20 cellular contexts compared by ENCODE assay signal in genomic region chr11:2406476-2406875, GRCh38. TPM values are rescaled to one million over a fixed set of nuclear protein-coding genes. Genes with fewer than 3 reads are reported as not detected.
DNase-seq lines count a peak whose midpoint lies in the region; ATAC-seq, FAIRE-seq and TF ChIP-seq lines count a peak whose summit lies in the region.
"Had no signal": no experiment of that assay in that cellular context is flagged by ENCODE, and none has a peak within 500 bp of the region (broad histone marks: within the 10 kb centered on the region; RNA-seq: fewer than 3 reads in every experiment).

No MANE protein-coding gene starts in this region.

- H3K4me3 Mint-ChIP-seq in activated naive CD4-positive, alpha-beta T cell treated with anti-CD3 and anti-CD28 coated beads, Interleukin-2, amount 50 U/mL, for 24 hours: no peak overlapping the region
- H3K4me3 Mint-ChIP-seq in activated naive CD4-positive, alpha-beta T cell treated with anti-CD3 and anti-CD28 coated beads, Interleukin-2, amount 10 ng/mL, durations not matched to agents 7 days and 5 days: no peak overlapping the region
- H3K4me3 Mint-ChIP-seq in nephron progenitor cell (peak overlapping the region; percentile 33), T-cell (no peak overlapping the region)
- no peak overlapping the region for H3K4me3 Mint-ChIP-seq in stimulated activated effector memory CD8-positive, alpha-beta T cell treated with anti-CD3 and anti-CD28 coated beads, Interleukin-12 subunit alpha, Interleukin-12 subunit beta, amount 100 ng/mL, for 72 hours

- ATAC-seq in K562: no peak
- no peak for ATAC-seq in stimulated activated effector memory CD8-positive, alpha-beta T cell treated with anti-CD3 and anti-CD28 coated beads, Interleukin-12 subunit alpha, Interleukin-12 subunit beta, amount 100 ng/mL, for 72 hours
- ATAC-seq in GM19023 (IDR thresholded peaks at IDR 0.05; ENCODE audit: unreplicated experiment): no peak
- no peak for ATAC-seq in T-cell (replicated peaks in 1 of 4)
- ATAC-seq in activated CD4-positive, CD25-positive, alpha-beta regulatory T cell treated with anti-CD3 and anti-CD28 coated beads, Interleukin-2, amount 50 U/mL, for 24 hours: no peak
- ATAC-seq: GM12878 had no signal

- DNase-seq in activated naive CD4-positive, alpha-beta T cell treated with anti-CD3 and anti-CD28 coated beads, Interleukin-2, amount 10 ng/mL, durations not matched to agents 7 days and 5 days: no peak
- no peak for DNase-seq in K562 (ENCODE audit: extremely low read depth in 1 of 4, low spot score in 3 of 4)
- DNase-seq in nephron progenitor cell: no peak
- DNase-seq in stimulated activated effector memory CD8-positive, alpha-beta T cell treated with anti-CD3 and anti-CD28 coated beads, Interleukin-12 subunit alpha, Interleukin-12 subunit beta, amount 100 ng/mL, for 72 hours (ENCODE audit: low spot score in 2 of 2): no peak
- DNase-seq in T-cell: no peak
- DNase-seq: ACHN; Calu3; CD4-positive, CD25-positive, alpha-beta regulatory T cell; DMS 273 treated with DMSO at 0.1 percent for 48 hours; GOT3; IMR-90 had no signal

- no peak for TF ChIP-seq POLR2A in K562 (conservative IDR thresholded peaks at IDR 0.05)

- TF ChIP-seq EP300 in K562 (IDR thresholded peaks at IDR 0.05; ENCODE audit: low read length): no peak

- BruUV-seq in K562 (replicated peaks; lab: Mats Ljungman, UMichigan): no TSS peak

- peaks cover 21 to 50% of the 10 kb centered on the region in 2 experiments; a peak in 4 of 5 replicates for H3K27me3 ChIP-seq in K562 (ENCODE audit: control insufficient read depth in 2 of 2, insufficient read depth in 2 of 2, low read length in 2 of 2)

- no peak for FAIRE-seq in K562 (lab: Jason Lieb, UNC)
- FAIRE-seq: GM12878, GM18507 had no signal

- no peak overlapping the region; a peak in 1 of 4 replicates for H3K9ac ChIP-seq in K562 (ENCODE audit: insufficient read depth in 1 of 2, low read depth in 2 of 2, low read length in 2 of 2)

- intact Hi-C loops in K562 (cut with micrococcal nuclease): no loop called here

- H3K4me2 ChIP-seq in K562 (ENCODE audit: insufficient read depth, low read length): no peak overlapping the region
- H3K4me2 ChIP-seq: BLaER1 treated with 17β-estradiol and CSF1 and Interleukin-3, amounts not matched to agents 10 nM and 100 nM had no signal

- H4K20me1 ChIP-seq in K562 (replicated peaks; ENCODE audit: control insufficient read depth, insufficient read depth, low read length): peaks cover 3% of the 10 kb centered on the region; the same call in 1 of the 2 replicates

- no peaks in the 10 kb centered on the region for H3K36me3 Mint-ChIP-seq in activated naive CD4-positive, alpha-beta T cell treated with anti-CD3 and anti-CD28 coated beads, Interleukin-2, amount 50 U/mL, for 24 hours
- H3K36me3 Mint-ChIP-seq in activated naive CD4-positive, alpha-beta T cell treated with anti-CD3 and anti-CD28 coated beads, Interleukin-2, amount 10 ng/mL, durations not matched to agents 7 days and 5 days: peaks cover 8% of the 10 kb centered on the region
- H3K36me3 Mint-ChIP-seq in nephron progenitor cell (ENCODE audit: low read depth): no peaks in the 10 kb centered on the region
- peaks cover 37% of the 10 kb centered on the region for H3K36me3 Mint-ChIP-seq in stimulated activated effector memory CD8-positive, alpha-beta T cell treated with anti-CD3 and anti-CD28 coated beads, Interleukin-12 subunit alpha, Interleukin-12 subunit beta, amount 100 ng/mL, for 72 hours
- H3K36me3 Mint-ChIP-seq in T-cell: peaks cover 5% of the 10 kb centered on the region
- H3K36me3 Mint-ChIP-seq: CD4-positive, CD25-positive, alpha-beta regulatory T cell had no signal

- CTCF ChIA-PET in activated naive CD4-positive, alpha-beta T cell treated with anti-CD3 and anti-CD28 coated beads, Interleukin-2, amount 10 ng/mL, durations not matched to agents 7 days and 5 days (lab: Charles Lee): no interaction called here
- CTCF ChIA-PET in K562 (lab: Yijun Ruan, JAX; ENCODE audit: low intra/inter-chr PET ratio) (no interaction called here), T-cell (lab: Charles Lee) (no interaction called here)

- H3K27me3 Mint-ChIP-seq in activated naive CD4-positive, alpha-beta T cell treated with anti-CD3 and anti-CD28 coated beads, Interleukin-2, amount 50 U/mL, for 24 hours: no peaks in the 10 kb centered on the region
- no peaks in the 10 kb centered on the region for H3K27me3 Mint-ChIP-seq in activated naive CD4-positive, alpha-beta T cell treated with anti-CD3 and anti-CD28 coated beads, Interleukin-2, amount 10 ng/mL, durations not matched to agents 7 days and 5 days
- H3K27me3 Mint-ChIP-seq in nephron progenitor cell (ENCODE audit: low read depth, poor library complexity): peaks cover 5% of the 10 kb centered on the region
- H3K27me3 Mint-ChIP-seq in T-cell: no peaks in the 10 kb centered on the region
- H3K27me3 Mint-ChIP-seq: CD4-positive, CD25-positive, alpha-beta regulatory T cell had no signal

- H3K9me3 ChIP-seq in K562 (replicated peaks; ENCODE audit: control insufficient read depth, insufficient read depth, low read depth, low read length): no peaks in the 10 kb centered on the region
- H3K9me3 ChIP-seq: BLaER1 treated with 17β-estradiol and CSF1 and Interleukin-3, amounts not matched to agents 10 nM and 100 nM; HAP-1 had no signal

- POLR2A ChIA-PET in K562 (lab: Yijun Ruan, JAX): interaction anchor here (0.6 kb wide), 1 partner anchor 46 kb away, joined by 3 read pairs; no protein-coding TSS in a partner anchor
- POLR2A ChIA-PET in T-cell (lab: Charles Lee): no interaction called here

- peaks cover 21% of the 10 kb centered on the region; the same call in 1 of the 3 replicates for H3K36me3 ChIP-seq in K562 (ENCODE audit: control insufficient read depth, insufficient read depth, low read length)

- H3K27ac ChIP-seq in K562 (ENCODE audit: extremely low read depth, low read depth, low read length): no peak overlapping the region
- H3K27ac ChIP-seq: BLaER1 treated with 17β-estradiol and CSF1 and Interleukin-3, amounts not matched to agents 10 nM and 100 nM had no signal

- peak overlapping the region; percentile 52 for H3K27ac Mint-ChIP-seq in activated naive CD4-positive, alpha-beta T cell treated with anti-CD3 and anti-CD28 coated beads, Interleukin-2, amount 50 U/mL, for 24 hours
- H3K27ac Mint-ChIP-seq in activated naive CD4-positive, alpha-beta T cell treated with anti-CD3 and anti-CD28 coated beads, Interleukin-2, amount 10 ng/mL, durations not matched to agents 7 days and 5 days: no peak overlapping the region
- H3K27ac Mint-ChIP-seq in nephron progenitor cell (no peak overlapping the region), T-cell (no peak overlapping the region)
- H3K27ac Mint-ChIP-seq in stimulated activated effector memory CD8-positive, alpha-beta T cell treated with anti-CD3 and anti-CD28 coated beads, Interleukin-12 subunit alpha, Interleukin-12 subunit beta, amount 100 ng/mL, for 72 hours: peak overlapping the region; percentile 61
- H3K27ac Mint-ChIP-seq: CD4-positive, CD25-positive, alpha-beta regulatory T cell had no signal

- H3K79me2 ChIP-seq in K562 (ENCODE audit: control insufficient read depth, insufficient read depth, low read length): peaks cover 11% of the 10 kb centered on the region

- no peak for TF ChIP-seq RAD21 in K562 (CRISPR knock-in tag; conservative IDR thresholded peaks at IDR 0.05 in 1 of 2, IDR thresholded peaks at IDR 0.05 in 1 of 2)

- TF ChIP-seq CTCF in K562 (IDR thresholded peaks at IDR 0.05 in 2 of 3, conservative IDR thresholded peaks at IDR 0.05 in 1 of 3; ENCODE audit: insufficient read depth in 2 of 3, low read depth in 1 of 3, low read length in 3 of 3) (no peak), nephron progenitor cell (IDR thresholded peaks at IDR 0.05) (no peak)

- WGBS in K562 (ENCODE audit: insufficient coverage, low coverage, missing lambda C conversion rate): 27% methylated on average over 14 of the region's 15 CpGs

- H3K4me1 Mint-ChIP-seq in activated naive CD4-positive, alpha-beta T cell treated with anti-CD3 and anti-CD28 coated beads, Interleukin-2, amount 50 U/mL, for 24 hours: peaks cover 6% of the 10 kb centered on the region
- peaks cover 7% of the 10 kb centered on the region for H3K4me1 Mint-ChIP-seq in activated naive CD4-positive, alpha-beta T cell treated with anti-CD3 and anti-CD28 coated beads, Interleukin-2, amount 10 ng/mL, durations not matched to agents 7 days and 5 days
- H3K4me1 Mint-ChIP-seq in nephron progenitor cell (peaks cover 76% of the 10 kb centered on the region), T-cell (peaks cover 4 to 13% (median 12%) of the 10 kb centered on the region in 3 donors)
- peaks cover 21% of the 10 kb centered on the region for H3K4me1 Mint-ChIP-seq in stimulated activated effector memory CD8-positive, alpha-beta T cell treated with anti-CD3 and anti-CD28 coated beads, Interleukin-12 subunit alpha, Interleukin-12 subunit beta, amount 100 ng/mL, for 72 hours

- no peak overlapping the region for H3K4me3 ChIP-seq in K562
- H3K4me3 ChIP-seq: BLaER1 treated with 17β-estradiol and CSF1 and Interleukin-3, amounts not matched to agents 10 nM and 100 nM; GM12878; HAP-1 had no signal

- no peaks in the 10 kb centered on the region for H3K9me3 Mint-ChIP-seq in activated naive CD4-positive, alpha-beta T cell treated with anti-CD3 and anti-CD28 coated beads, Interleukin-2, amount 50 U/mL, for 24 hours
- no peaks in the 10 kb centered on the region for H3K9me3 Mint-ChIP-seq in activated naive CD4-positive, alpha-beta T cell treated with anti-CD3 and anti-CD28 coated beads, Interleukin-2, amount 10 ng/mL, durations not matched to agents 7 days and 5 days
- H3K9me3 Mint-ChIP-seq in nephron progenitor cell: no peaks in the 10 kb centered on the region
- H3K9me3 Mint-ChIP-seq in stimulated activated effector memory CD8-positive, alpha-beta T cell treated with anti-CD3 and anti-CD28 coated beads, Interleukin-12 subunit alpha, Interleukin-12 subunit beta, amount 100 ng/mL, for 72 hours: no peaks in the 10 kb centered on the region
- H3K9me3 Mint-ChIP-seq in T-cell: no peaks in the 10 kb centered on the region
- H3K9me3 Mint-ChIP-seq: CD4-positive, CD25-positive, alpha-beta regulatory T cell had no signal

- peaks cover 4 to 77% of the 10 kb centered on the region in 2 experiments; a peak in 3 of 5 replicates for H3K4me1 ChIP-seq in K562 (replicated peaks in 1 of 2; ENCODE audit: control insufficient read depth in 2 of 2, insufficient read depth in 2 of 2, low read length in 2 of 2)
- H3K4me1 ChIP-seq: HAP-1 had no signal

- H3K9me1 ChIP-seq in K562 (ENCODE audit: control insufficient read depth, insufficient read depth, low read length): no peaks in the 10 kb centered on the region

- in situ Hi-C loops in K562 (cut with MboI): no loop called here

- H2AFZ ChIP-seq in K562 (ENCODE audit: low read depth, low read length): no peak overlapping the region

RNA-seq across cellular contexts. Expression of gene TSSC4, which starts 5.9 kb away (rescaled TPM):
- total RNA-seq in K562 (2011; cell fraction: chromatin; rRNA removed; ENCODE audit: low replicate concordance): 7.2 and 32.5 TPM in 2 replicates
- total RNA-seq in K562 (2011; cell fraction: nucleolus; rRNA removed): 37.2 and 47.1 TPM in 2 replicates
- total RNA-seq in K562 (2011; cell fraction: nucleoplasm; rRNA removed): 21.3 and 24.4 TPM in 2 replicates
- 53.4 and 63.9 TPM in 2 replicates for total RNA-seq in K562 (2014; rRNA removed)
- 3.7 and 4.7 TPM in 2 replicates for total RNA-seq in K562 (2014; rRNA removed; fragmentation: Illumina TruSeq; extraction: Trizol)
- 35.3 and 35.5 TPM in 2 replicates for total RNA-seq in K562 (2015; rRNA removed; fragmentation: Illumina TruSeq; extraction: Trizol)
- 49.0 and 54.2 TPM in 2 replicates for total RNA-seq in K562 (2021)
- 11.0 and 16.2 TPM in 2 replicates for polyA plus RNA-seq in K562 (2011; rRNA removed)
- 17.0 and 45.2 TPM in 2 replicates for polyA plus RNA-seq in K562 (2011; cell fraction: cytosol; rRNA removed)
- 24.0 and 35.2 TPM in 2 replicates for polyA plus RNA-seq in K562 (2011; cell fraction: nucleus; rRNA removed)
- 37.3 and 42.1 TPM in 2 replicates for polyA plus RNA-seq in K562 (2012)
- polyA plus RNA-seq in K562 (2014; fragmentation: Illumina TruSeq; extraction: Trizol): 6.2 and 22.8 TPM in 2 replicates
- polyA plus RNA-seq in K562 (2014; fragmentation: Nextera tagmentation; extraction: Ambion mirVana): 1 to 10 TPM in 1 of 2 experiments, under 1 TPM in 1; 0.41 to 2.8 TPM
- polyA plus RNA-seq in K562 (2014; rRNA removed): 29.1 and 32.5 TPM in 2 replicates
- polyA minus RNA-seq in K562 (2011; rRNA and poly(A)+ RNA removed): 5.8 and 8.2 TPM in 2 replicates
- 13.1 and 16.7 TPM in 2 replicates for polyA minus RNA-seq in K562 (2011; cell fraction: cytosol; rRNA and poly(A)+ RNA removed)
- polyA minus RNA-seq in K562 (2011; cell fraction: nucleus; rRNA and poly(A)+ RNA removed): 26.9 and 33.5 TPM in 2 replicates
- total RNA-seq in T-cell: 10 to 100 TPM; 46.2 to 73.7 (median 64.8) TPM

RNA-seq across cellular contexts. Expression of gene CD81, which starts 29.4 kb away (rescaled TPM):
- 93.5 and 278 TPM in 2 replicates for total RNA-seq in K562 (2011; cell fraction: chromatin; rRNA removed; ENCODE audit: low replicate concordance)
- 344 and 368 TPM in 2 replicates for total RNA-seq in K562 (2011; cell fraction: nucleolus; rRNA removed)
- total RNA-seq in K562 (2011; cell fraction: nucleoplasm; rRNA removed): 240 and 244 TPM in 2 replicates
- total RNA-seq in K562 (2014; rRNA removed): 43.3 and 67.2 TPM in 2 replicates
- total RNA-seq in K562 (2014; rRNA removed; fragmentation: Illumina TruSeq; extraction: Trizol): 37.4 and 60.2 TPM in 2 replicates
- total RNA-seq in K562 (2015; rRNA removed; fragmentation: Illumina TruSeq; extraction: Trizol): 61.7 and 64.8 TPM in 2 replicates
- 181 and 189 TPM in 2 replicates for total RNA-seq in K562 (2021)
- 76.9 and 103 TPM in 2 replicates for polyA plus RNA-seq in K562 (2011; rRNA removed)
- polyA plus RNA-seq in K562 (2011; cell fraction: cytosol; rRNA removed): 177 and 219 TPM in 2 replicates
- polyA plus RNA-seq in K562 (2011; cell fraction: nucleus; rRNA removed): 80.1 and 118 TPM in 2 replicates
- polyA plus RNA-seq in K562 (2012): 157 and 238 TPM in 2 replicates
- polyA plus RNA-seq in K562 (2014; fragmentation: Illumina TruSeq; extraction: Trizol): 163 and 169 TPM in 2 replicates
- 1 to 10 TPM; 2.4 to 7.0 TPM for polyA plus RNA-seq in K562 (2014; fragmentation: Nextera tagmentation; extraction: Ambion mirVana)
- polyA plus RNA-seq in K562 (2014; rRNA removed): 105 and 114 TPM in 2 replicates
- polyA minus RNA-seq in K562 (2011; rRNA and poly(A)+ RNA removed): 67.7 and 102 TPM in 2 replicates
- 110 and 130 TPM in 2 replicates for polyA minus RNA-seq in K562 (2011; cell fraction: cytosol; rRNA and poly(A)+ RNA removed)
- 23.2 and 30.1 TPM in 2 replicates for polyA minus RNA-seq in K562 (2011; cell fraction: nucleus; rRNA and poly(A)+ RNA removed)
- 100 to 1,000 TPM; 124 to 213 (median 146) TPM for total RNA-seq in T-cell

RNA-seq across cellular contexts. Expression of gene TRPM5, which starts 37.8 kb away (rescaled TPM):
- total RNA-seq in K562 (2011; cell fraction: chromatin; rRNA removed; ENCODE audit: low replicate concordance): not detected in 2 replicates
- total RNA-seq in K562 (2011; cell fraction: nucleolus; rRNA removed): not detected in 2 replicates
- total RNA-seq in K562 (2011; cell fraction: nucleoplasm; rRNA removed): not detected in 2 replicates
- total RNA-seq in K562 (2014; rRNA removed): not detected in 2 replicates
- total RNA-seq in K562 (2014; rRNA removed; fragmentation: Illumina TruSeq; extraction: Trizol): not detected in 2 replicates
- not detected in 2 replicates for total RNA-seq in K562 (2015; rRNA removed; fragmentation: Illumina TruSeq; extraction: Trizol)
- not detected in 2 replicates for total RNA-seq in K562 (2021)
- polyA plus RNA-seq in K562 (2011; rRNA removed): not detected in 2 replicates
- not detected in 2 replicates for polyA plus RNA-seq in K562 (2011; cell fraction: cytosol; rRNA removed)
- polyA plus RNA-seq in K562 (2011; cell fraction: nucleus; rRNA removed): not detected in 2 replicates
- 0.03 TPM in 1 of 2 replicates, not detected in the other for polyA plus RNA-seq in K562 (2012)
- not detected in 2 replicates for polyA plus RNA-seq in K562 (2014; fragmentation: Illumina TruSeq; extraction: Trizol)
- not detected for polyA plus RNA-seq in K562 (2014; fragmentation: Nextera tagmentation; extraction: Ambion mirVana)
- not detected in 2 replicates for polyA plus RNA-seq in K562 (2014; rRNA removed)
- polyA minus RNA-seq in K562 (2011; rRNA and poly(A)+ RNA removed): not detected in 2 replicates
- not detected in 2 replicates for polyA minus RNA-seq in K562 (2011; cell fraction: cytosol; rRNA and poly(A)+ RNA removed)
- not detected in 2 replicates for polyA minus RNA-seq in K562 (2011; cell fraction: nucleus; rRNA and poly(A)+ RNA removed)
- total RNA-seq in T-cell: under 1 TPM; 0.07 to 0.73 (median 0.22) TPM
- total RNA-seq: A172, Calu3, G401, GM12878, IMR-90 had no signal
- polyA plus RNA-seq: CD4-positive, CD25-positive, alpha-beta regulatory T cell; GM12878; IMR-90 had no signal

RNA-seq across cellular contexts. Expression of gene KCNQ1, which starts 38.3 kb away (rescaled TPM):
- total RNA-seq in K562 (2011; cell fraction: chromatin; rRNA removed; ENCODE audit: low replicate concordance): not detected in 2 replicates
- not detected in 2 replicates for total RNA-seq in K562 (2011; cell fraction: nucleolus; rRNA removed)
- not detected in 2 replicates for total RNA-seq in K562 (2011; cell fraction: nucleoplasm; rRNA removed)
- not detected in 2 replicates for total RNA-seq in K562 (2014; rRNA removed)
- total RNA-seq in K562 (2014; rRNA removed; fragmentation: Illumina TruSeq; extraction: Trizol): not detected in 2 replicates
- not detected in 2 replicates for total RNA-seq in K562 (2015; rRNA removed; fragmentation: Illumina TruSeq; extraction: Trizol)
- total RNA-seq in K562 (2021): 0.44 and 0.45 TPM in 2 replicates
- polyA plus RNA-seq in K562 (2011; rRNA removed): not detected in 2 replicates
- 0.01 and 0.06 TPM in 2 replicates for polyA plus RNA-seq in K562 (2011; cell fraction: cytosol; rRNA removed)
- polyA plus RNA-seq in K562 (2011; cell fraction: nucleus; rRNA removed): not detected in 2 replicates
- not detected in 2 replicates for polyA plus RNA-seq in K562 (2012)
- polyA plus RNA-seq in K562 (2014; fragmentation: Illumina TruSeq; extraction: Trizol): not detected in 2 replicates
- not detected for polyA plus RNA-seq in K562 (2014; fragmentation: Nextera tagmentation; extraction: Ambion mirVana)
- polyA plus RNA-seq in K562 (2014; rRNA removed): not detected in 2 replicates
- polyA minus RNA-seq in K562 (2011; rRNA and poly(A)+ RNA removed): not detected in 2 replicates
- polyA minus RNA-seq in K562 (2011; cell fraction: cytosol; rRNA and poly(A)+ RNA removed): not detected in 2 replicates
- polyA minus RNA-seq in K562 (2011; cell fraction: nucleus; rRNA and poly(A)+ RNA removed): 0.13 TPM in 1 of 2 replicates, not detected in the other
- total RNA-seq in T-cell: 10 to 100 TPM; 20.9 to 32.9 (median 24.0) TPM
- total RNA-seq: IMR-90 had no signal

Comparison
In these comparisons a context has a peak if more than half of its experiments do, and no peak if none do; other contexts are left out.
1. H3K27ac Mint-ChIP-seq: peak in activated naive CD4-positive, alpha-beta T cell treated with anti-CD3 and anti-CD28 coated beads, Interleukin-2, amount 50 U/mL, for 24 hours (single experiment) and stimulated activated effector memory CD8-positive, alpha-beta T cell treated with anti-CD3 and anti-CD28 coated beads, Interleukin-12 subunit alpha, Interleukin-12 subunit beta, amount 100 ng/mL, for 72 hours (single experiment); none in activated naive CD4-positive, alpha-beta T cell treated with anti-CD3 and anti-CD28 coated beads, Interleukin-2, amount 10 ng/mL, durations not matched to agents 7 days and 5 days (single experiment), nephron progenitor cell (single experiment) and T-cell (0 of 2).